In the genomic region with DNA sequence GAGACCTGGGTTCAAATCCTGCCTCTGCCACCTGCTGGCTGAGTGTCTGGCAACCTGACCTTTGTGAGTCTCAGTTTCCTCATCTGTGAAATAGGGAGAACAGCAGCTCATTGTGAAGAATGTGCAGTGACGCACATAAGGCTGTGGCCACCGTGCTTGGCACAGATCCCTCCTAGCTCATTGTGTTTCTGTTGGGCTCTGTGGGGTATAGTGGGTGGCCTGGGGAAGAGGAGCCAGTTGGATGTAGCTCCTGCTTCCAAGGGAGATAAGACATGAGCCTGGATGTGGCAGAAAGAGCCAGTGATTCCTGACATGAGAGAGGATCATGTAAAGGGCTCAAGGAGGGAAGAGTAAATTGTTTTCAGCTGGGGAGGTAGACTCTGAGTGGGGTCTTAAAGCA, we compare ENCODE assay signal across 35 cellular contexts.
"Had no signal": no experiment of that assay in that cellular context is flagged by ENCODE, and none has a peak within 500 bp of the region (broad histone marks: within the 10 kb centered on the region; RNA-seq: fewer than 3 reads in every experiment).

No MANE protein-coding gene starts in this region.

- H3K36me3 Mint-ChIP-seq: activated naive CD4-positive, alpha-beta T cell treated with anti-CD3 and anti-CD28 coated beads, Interleukin-2, amount 50 U/mL, for 72 hours; brain; WTC11 had no signal

- H3K27me3 Mint-ChIP-seq: activated CD4-positive, alpha-beta T cell treated with anti-CD3 and anti-CD28 coated beads for 36 hours; activated CD4-positive, alpha-beta T cell treated with anti-CD3 and anti-CD28 coated beads, Interleukin-2, amount 10 ng/mL, durations not matched to agents 7 days and 5 days; activated naive CD8-positive, alpha-beta T cell treated with anti-CD3 and anti-CD28 coated beads, Interleukin-2, amount 50 U/mL, for 24 hours had no signal

- H3K9me3 Mint-ChIP-seq: activated CD4-positive, alpha-beta T cell treated with anti-CD3 and anti-CD28 coated beads, Interleukin-2, amount 10 ng/mL, durations not matched to agents 7 days and 5 days; activated naive CD4-positive, alpha-beta T cell treated with anti-CD3 and anti-CD28 coated beads for 36 hours; activated naive CD4-positive, alpha-beta T cell treated with anti-CD3 and anti-CD28 coated beads, Interleukin-2, amount 50 U/mL, for 72 hours; activated naive CD8-positive, alpha-beta T cell treated with anti-CD3 and anti-CD28 coated beads, Interleukin-2, amount 50 U/mL, for 24 hours; activated T-cell treated with anti-CD3 and anti-CD28 coated beads, Interleukin-2, amount 50 U/mL, for 4 hours; activated T-helper 1 cell treated with anti-CD3 and anti-CD28 coated beads, Interleukin-12 subunit alpha, Interleukin-12 subunit beta, Interleukin-2, Interleukin-4 antibody, amounts not matched to agents 30 ng/mL and 10 ng/mL and 1 ng/mL, durations not matched to agents 14 hours and 24 hours and 36 hours; T-helper 1 cell treated with Interleukin-12 subunit alpha and Interleukin-12 subunit beta and Interleukin-4 antibody, amounts not matched to agents 30 μg/mL and 1 μg/mL, for 36 hours; T-helper 2 cell treated with Interferon-gamma antibody and Interleukin-4, amounts not matched to agents 5 μg/mL and 100 μg/mL, for 36 hours; WTC11 had no signal

- H3K9me3 ChIP-seq: SK-N-SH had no signal

- H3K4me3 Mint-ChIP-seq: activated CD4-positive, alpha-beta T cell treated with anti-CD3 and anti-CD28 coated beads for 36 hours; activated CD4-positive, alpha-beta T cell treated with anti-CD3 and anti-CD28 coated beads, Interleukin-2, amount 10 ng/mL, durations not matched to agents 7 days and 5 days; activated CD8-positive, alpha-beta T cell treated with anti-CD3 and anti-CD28 coated beads, Interleukin-2, amount 10 ng/mL, durations not matched to agents 7 days and 5 days; activated naive CD4-positive, alpha-beta T cell treated with anti-CD3 and anti-CD28 coated beads for 36 hours; activated naive CD8-positive, alpha-beta T cell treated with anti-CD3 and anti-CD28 coated beads, Interleukin-2, amount 50 U/mL, for 24 hours; activated T-cell treated with anti-CD3 and anti-CD28 coated beads, Interleukin-2, amount 50 U/mL, for 4 hours; activated T-helper 1 cell treated with anti-CD3 and anti-CD28 coated beads, Interleukin-12 subunit alpha, Interleukin-12 subunit beta, Interleukin-2, Interleukin-4 antibody, amounts not matched to agents 30 ng/mL and 10 ng/mL and 1 ng/mL, durations not matched to agents 14 hours and 24 hours and 36 hours; brain; T-helper 1 cell treated with Interleukin-12 subunit alpha and Interleukin-12 subunit beta and Interleukin-4 antibody, amounts not matched to agents 30 μg/mL and 1 μg/mL, for 36 hours; T-helper 2 cell treated with Interferon-gamma antibody and Interleukin-4, amounts not matched to agents 5 μg/mL and 100 μg/mL, for 36 hours; WTC11 had no signal

- H3K27ac Mint-ChIP-seq: activated CD4-positive, alpha-beta T cell treated with anti-CD3 and anti-CD28 coated beads for 36 hours; activated CD4-positive, alpha-beta T cell treated with anti-CD3 and anti-CD28 coated beads, Interleukin-2, amount 10 ng/mL, durations not matched to agents 7 days and 5 days; activated CD8-positive, alpha-beta T cell treated with anti-CD3 and anti-CD28 coated beads, Interleukin-2, amount 10 ng/mL, durations not matched to agents 7 days and 5 days; activated naive CD4-positive, alpha-beta T cell treated with anti-CD3 and anti-CD28 coated beads for 36 hours; activated naive CD4-positive, alpha-beta T cell treated with anti-CD3 and anti-CD28 coated beads, Interleukin-2, amount 50 U/mL, for 72 hours; activated naive CD8-positive, alpha-beta T cell treated with anti-CD3 and anti-CD28 coated beads, Interleukin-2, amount 50 U/mL, for 24 hours; activated T-helper 1 cell treated with anti-CD3 and anti-CD28 coated beads, Interleukin-12 subunit alpha, Interleukin-12 subunit beta, Interleukin-2, Interleukin-4 antibody, amounts not matched to agents 30 ng/mL and 10 ng/mL and 1 ng/mL, durations not matched to agents 14 hours and 24 hours and 36 hours; T-helper 1 cell treated with Interleukin-12 subunit alpha and Interleukin-12 subunit beta and Interleukin-4 antibody, amounts not matched to agents 30 μg/mL and 1 μg/mL, for 36 hours; T-helper 2 cell treated with Interferon-gamma antibody and Interleukin-4, amounts not matched to agents 5 μg/mL and 100 μg/mL, for 36 hours had no signal

- H3K9ac ChIP-seq: SK-N-SH had no signal

- H3K4me1 Mint-ChIP-seq: activated CD4-positive, alpha-beta T cell treated with anti-CD3 and anti-CD28 coated beads for 36 hours; activated CD4-positive, alpha-beta T cell treated with anti-CD3 and anti-CD28 coated beads, Interleukin-2, amount 10 ng/mL, durations not matched to agents 7 days and 5 days; activated naive CD8-positive, alpha-beta T cell treated with anti-CD3 and anti-CD28 coated beads, Interleukin-2, amount 50 U/mL, for 24 hours had no signal

- H3K27ac ChIP-seq: PC-9, RWPE1 had no signal

- H3K4me3 ChIP-seq: PC-9 had no signal

- H2AFZ ChIP-seq: PC-9 had no signal

- FAIRE-seq: bronchial epithelial cell, RCC 7860, TTC549 had no signal

- H3K4me2 ChIP-seq: PC-9, SK-N-SH had no signal

- ATAC-seq: activated CD4-positive, alpha-beta T cell treated with anti-CD3 and anti-CD28 coated beads for 36 hours; activated CD4-positive, CD25-positive, alpha-beta regulatory T cell treated with anti-CD3 and anti-CD28 coated beads, Interleukin-2, amount 50 U/mL, for 24 hours; activated CD8-positive, alpha-beta T cell treated with anti-CD3 and anti-CD28 coated beads, Interleukin-2, amount 10 ng/mL, durations not matched to agents 7 days and 5 days; activated naive CD4-positive, alpha-beta T cell treated with anti-CD3 and anti-CD28 coated beads, Interleukin-2, amount 50 U/mL, for 72 hours; activated naive CD8-positive, alpha-beta T cell treated with anti-CD3 and anti-CD28 coated beads, Interleukin-2, amount 50 U/mL, for 24 hours; activated T-cell treated with anti-CD3 and anti-CD28 coated beads, Interleukin-2, amount 50 U/mL, for 4 hours; WTC11 had no signal

- DNase-seq: activated CD4-positive, alpha-beta T cell treated with anti-CD3 and anti-CD28 coated beads for 36 hours; activated CD4-positive, alpha-beta T cell treated with anti-CD3 and anti-CD28 coated beads, Interleukin-2, amount 10 ng/mL, durations not matched to agents 7 days and 5 days; activated CD4-positive, alpha-beta T cell treated with anti-CD3 and anti-CD28 coated beads, Interleukin-2, amount 50 U/mL, for 48 hours; activated CD8-positive, alpha-beta T cell treated with anti-CD3 and anti-CD28 coated beads, Interleukin-2, amount 10 ng/mL, durations not matched to agents 7 days and 5 days; activated gamma-delta T cell treated with Interleukin-2 at 50 U/mL for 16 hours; activated naive CD4-positive, alpha-beta T cell treated with anti-CD3 and anti-CD28 coated beads for 36 hours; activated naive CD8-positive, alpha-beta T cell treated with anti-CD3 and anti-CD28 coated beads, Interleukin-2, amount 50 U/mL, for 24 hours; activated T-cell treated with anti-CD3 and anti-CD28 coated beads, Interleukin-2, amount 50 U/mL, for 4 hours; anterior cingulate cortex; caudate nucleus; cerebellar nuclear complex; MM.1S; MV-4-11; NCI-H1092; NCI-H1436 treated with DMSO at 0.1 percent for 48 hours; NCI-H1694 treated with DMSO at 0.1 percent for 48 hours; NCI-H2029; NCI-H510A; NCI-H526; NCI-H748 treated with DMSO at 0.1 percent for 48 hours; NK-92 treated with Interleukin-12 subunit alpha and Interleukin-12 subunit beta, amount 100 ng/mL, for 24 hours; PC-9; Right ventricle myocardium superior; SK-N-SH had no signal
